Comparison of ENCODE assay signal across 1 cellular context in genomic region chr5:112876362-112876761, GRCh38.
A peak's percentile ranks its signal among the peaks of the same experiment; 100 is the strongest.
TF ChIP-seq lines count a peak whose summit lies in the region.

No MANE protein-coding gene starts in this region.

TF ChIP-seq in K562, 482 proteins besides CTCF, POLR2A, EP300 and RAD21:
- TF ChIP-seq ZC3H11A (IDR thresholded peaks at IDR 0.05; ENCODE audit: low read depth, low read length) (no peak), POLR2G (IDR thresholded peaks at IDR 0.05; ENCODE audit: low read depth, low read length) (peak; percentile 26; the same call in 1 of the 2 replicates)
TF ChIP-seq in K562: peak in this region for 1.
